14 cellular contexts compared by ENCODE assay signal in genomic region chr3:169699536-169700050, GRCh38. TPM values are rescaled to one million over a fixed set of nuclear protein-coding genes. Genes with fewer than 3 reads are reported as not detected.
DNase-seq lines count a peak whose midpoint lies in the region; ATAC-seq and TF ChIP-seq lines count a peak whose summit lies in the region.
"Had no signal": no experiment of that assay in that cellular context is flagged by ENCODE, and none has a peak within 500 bp of the region (broad histone marks: within the 10 kb centered on the region; RNA-seq: fewer than 3 reads in every experiment).

No MANE protein-coding gene starts in this region.

- TF ChIP-seq CTCF in endodermal cell (conservative IDR thresholded peaks at IDR 0.05) (no peak), right lobe of liver (IDR thresholded peaks at IDR 0.05) (no peak), brain microvascular endothelial cell (IDR thresholded peaks at IDR 0.05; ENCODE audit: low read depth, low read length, missing control alignments) (no peak)

- H3K9me3 ChIP-seq in endodermal cell (ENCODE audit: control insufficient read depth, low read length) (no peaks in the 10 kb centered on the region), right lobe of liver (no peaks in the 10 kb centered on the region), stomach smooth muscle (ENCODE audit: control insufficient read depth in 2 of 2, low read length in 2 of 2) (peaks cover 0 to 2% of the 10 kb centered on the region in 2 donors)

- WGBS in endodermal cell (ENCODE audit: insufficient coverage in 1 of 2, insufficient read length in 1 of 2), 2 experiments = 57 to 89% methylated on average over 6 to 8 of the region's 8 CpGs
- WGBS in right lobe of liver (ENCODE audit: insufficient coverage, low coverage, low lambda C conversion rate, missing lambda C conversion rate) = 25% methylated on average over 7 of the region's 8 CpGs

- no peaks in the 10 kb centered on the region for H3K36me3 ChIP-seq in endodermal cell (ENCODE audit: control insufficient read depth, insufficient read depth, low read length)
- no peaks in the 10 kb centered on the region for H3K36me3 ChIP-seq in right lobe of liver
- no peaks in the 10 kb centered on the region for H3K36me3 ChIP-seq in stomach smooth muscle (ENCODE audit: control insufficient read depth in 2 of 2, insufficient read depth in 2 of 2, low read length in 2 of 2)
- H3K36me3 ChIP-seq in brain microvascular endothelial cell (replicated peaks) = no peaks in the 10 kb centered on the region

- H3K4me1 ChIP-seq in endodermal cell (ENCODE audit: control insufficient read depth, insufficient read depth, low read length) (no peaks in the 10 kb centered on the region), right lobe of liver (no peaks in the 10 kb centered on the region), stomach smooth muscle (ENCODE audit: control insufficient read depth, insufficient read depth, low read length) (peaks cover 21% of the 10 kb centered on the region)

- H3K36me3 Mint-ChIP-seq in endodermal cell (ENCODE audit: low read depth) = no peaks in the 10 kb centered on the region
- H3K36me3 Mint-ChIP-seq in activated naive CD8-positive, alpha-beta T cell treated with anti-CD3 and anti-CD28 coated beads for 36 hours = no peaks in the 10 kb centered on the region
- H3K36me3 Mint-ChIP-seq: activated naive CD4-positive, alpha-beta T cell treated with anti-CD3 and anti-CD28 coated beads, Interleukin-2, amount 10 ng/mL, durations not matched to agents 7 days and 5 days; CD4-positive, CD25-positive, alpha-beta regulatory T cell; naive thymus-derived CD4-positive, alpha-beta T cell had no signal

- H3K9ac ChIP-seq in endodermal cell (ENCODE audit: extremely low read depth, low read length, poor library complexity, severe bottlenecking) (no peak overlapping the region), stomach smooth muscle (ENCODE audit: low read length in 2 of 2) (peak overlapping the region in 1 of 2 donors; percentile 64)

- ATAC-seq in right lobe of liver (peak in 3 of 4 donors; percentile 26 to 51 (median 32)), GM19035 (IDR thresholded peaks at IDR 0.05; ENCODE audit: unreplicated experiment) (no peak), HG02970 (IDR thresholded peaks at IDR 0.05; ENCODE audit: low FRiP score, unreplicated experiment) (no peak)
- ATAC-seq: naive thymus-derived CD4-positive, alpha-beta T cell had no signal

- no peaks in the 10 kb centered on the region for H3K27me3 Mint-ChIP-seq in endodermal cell (ENCODE audit: insufficient read depth)
- peaks cover 30% of the 10 kb centered on the region for H3K27me3 Mint-ChIP-seq in activated naive CD8-positive, alpha-beta T cell treated with anti-CD3 and anti-CD28 coated beads for 36 hours

- H3K9me3 Mint-ChIP-seq in endodermal cell = no peaks in the 10 kb centered on the region
- no peaks in the 10 kb centered on the region for H3K9me3 Mint-ChIP-seq in activated naive CD8-positive, alpha-beta T cell treated with anti-CD3 and anti-CD28 coated beads for 36 hours
- H3K9me3 Mint-ChIP-seq: activated naive CD4-positive, alpha-beta T cell treated with anti-CD3 and anti-CD28 coated beads, Interleukin-2, amount 10 ng/mL, durations not matched to agents 7 days and 5 days had no signal

- in situ Hi-C loops in brain microvascular endothelial cell (cut with HindIII; ENCODE audit: low pct_ligation_motif_present, low sequenced_read_pairs) = no loop called here

- H3K27ac ChIP-seq in endodermal cell (ENCODE audit: low read depth, low read length) = peak overlapping the region; percentile 81
- no peak overlapping the region for H3K27ac ChIP-seq in right lobe of liver
- H3K27ac ChIP-seq in stomach smooth muscle (ENCODE audit: low read length) = peak overlapping the region; percentile 80
- H3K27ac ChIP-seq in brain microvascular endothelial cell = no peak overlapping the region

- intact Hi-C loops in right lobe of liver (cut with DNase I) = no loop called here

- no peaks in the 10 kb centered on the region for H3K4me1 Mint-ChIP-seq in endodermal cell
- no peaks in the 10 kb centered on the region for H3K4me1 Mint-ChIP-seq in activated naive CD8-positive, alpha-beta T cell treated with anti-CD3 and anti-CD28 coated beads for 36 hours
- H3K4me1 Mint-ChIP-seq: activated naive CD4-positive, alpha-beta T cell treated with anti-CD3 and anti-CD28 coated beads, Interleukin-2, amount 10 ng/mL, durations not matched to agents 7 days and 5 days; CD4-positive, CD25-positive, alpha-beta regulatory T cell; naive thymus-derived CD4-positive, alpha-beta T cell had no signal

- H3K4me3 Mint-ChIP-seq in endodermal cell = no peak overlapping the region
- H3K4me3 Mint-ChIP-seq in activated naive CD8-positive, alpha-beta T cell treated with anti-CD3 and anti-CD28 coated beads for 36 hours = no peak overlapping the region
- H3K4me3 Mint-ChIP-seq: activated naive CD4-positive, alpha-beta T cell treated with anti-CD3 and anti-CD28 coated beads, Interleukin-2, amount 10 ng/mL, durations not matched to agents 7 days and 5 days; CD4-positive, CD25-positive, alpha-beta regulatory T cell; naive thymus-derived CD4-positive, alpha-beta T cell had no signal

- no peak overlapping the region for H3K27ac Mint-ChIP-seq in endodermal cell
- H3K27ac Mint-ChIP-seq in activated naive CD8-positive, alpha-beta T cell treated with anti-CD3 and anti-CD28 coated beads for 36 hours = no peak overlapping the region
- H3K27ac Mint-ChIP-seq: activated naive CD4-positive, alpha-beta T cell treated with anti-CD3 and anti-CD28 coated beads, Interleukin-2, amount 10 ng/mL, durations not matched to agents 7 days and 5 days; naive thymus-derived CD4-positive, alpha-beta T cell had no signal

- H3K4me3 ChIP-seq in endodermal cell (ENCODE audit: low read length) (no peak overlapping the region), right lobe of liver (no peak overlapping the region), stomach smooth muscle (ENCODE audit: low read length in 2 of 2) (peak overlapping the region in 1 of 2 donors; percentile 49), brain microvascular endothelial cell (ENCODE audit: low read depth, low read length) (no peak overlapping the region)

- TF ChIP-seq POLR2A in right lobe of liver (IDR thresholded peaks at IDR 0.05) = no peak

- DNase-seq in M059J (ENCODE audit: low read depth) (peak; percentile 11), endodermal cell (no peak), right lobe of liver (peak in 1 of 3 donors; percentile 44), brain microvascular endothelial cell (no peak)
- no peak for DNase-seq in activated naive CD8-positive, alpha-beta T cell treated with anti-CD3 and anti-CD28 coated beads for 36 hours
- DNase-seq: activated CD4-positive, alpha-beta T cell treated with anti-CD3 and anti-CD28 coated beads, Interleukin-2, amount 50 U/mL, for 4 hours; activated naive CD4-positive, alpha-beta T cell treated with anti-CD3 and anti-CD28 coated beads, Interleukin-2, amount 10 ng/mL, durations not matched to agents 7 days and 5 days; CD4-positive, CD25-positive, alpha-beta regulatory T cell; effector CD8-positive, alpha-beta T cell; naive thymus-derived CD4-positive, alpha-beta T cell; NCI-H1105 had no signal

- H3K27me3 ChIP-seq in endodermal cell (ENCODE audit: control insufficient read depth, insufficient read depth, low read length, poor library complexity, severe bottlenecking) (no peaks in the 10 kb centered on the region), right lobe of liver (no peaks in the 10 kb centered on the region), stomach smooth muscle (ENCODE audit: control insufficient read depth in 1 of 2, insufficient read depth in 2 of 2, low read length in 2 of 2) (no peaks in the 10 kb centered on the region), brain microvascular endothelial cell (replicated peaks) (no peaks in the 10 kb centered on the region)

RNA-seq across cellular contexts. Expression of gene MECOM, which starts 36.1 kb away (rescaled TPM):
- total RNA-seq in M059J (2014; rRNA removed; shearing (Covaris generic)) = 22.2 and 28.6 TPM in 2 replicates
- total RNA-seq in endodermal cell (under 1 TPM; 0.15 to 0.79 TPM), right lobe of liver (1 to 10 TPM; 1.1 to 2.9 (median 1.8) TPM)
- 12.8 TPM for polyA plus RNA-seq in endodermal cell (2013, experiment 1 of 2)
- polyA plus RNA-seq in endodermal cell (2013, experiment 2 of 2) = 12.5 TPM
- not detected for total RNA-seq in activated naive CD8-positive, alpha-beta T cell treated with anti-CD3 and anti-CD28 coated beads for 36 hours
- total RNA-seq: CD4-positive, CD25-positive, alpha-beta regulatory T cell had no signal
- polyA plus RNA-seq: naive thymus-derived CD4-positive, alpha-beta T cell had no signal

Comparison
In these comparisons a context has a peak if more than half of its experiments do, and no peak if none do; other contexts are left out.
1. H3K27ac ChIP-seq: peak in endodermal cell (single experiment) and stomach smooth muscle (single experiment); none in right lobe of liver (0 of 3) and brain microvascular endothelial cell (single experiment).
2. ATAC-seq: peak in right lobe of liver (3 of 4); none in GM19035 (single experiment) and HG02970 (single experiment).